In genomic region chr20:20763652-20764051, GRCh38 we compare ENCODE assay signal across 24 cellular contexts. TPM values are rescaled to one million over a fixed set of nuclear protein-coding genes. Genes with fewer than 3 reads are reported as not detected.
A peak's percentile ranks its signal among the peaks of the same experiment; 100 is the strongest.
DNase-seq lines count a peak whose midpoint lies in the region; ATAC-seq, FAIRE-seq and TF ChIP-seq lines count a peak whose summit lies in the region.
"Had no signal": no experiment of that assay in that cellular context is flagged by ENCODE, and none has a peak within 500 bp of the region (broad histone marks: within the 10 kb centered on the region; RNA-seq: fewer than 3 reads in every experiment).

No MANE protein-coding gene starts in this region.

- no peak overlapping the region for H3K27ac ChIP-seq in HepG2 (ENCODE audit: extremely low read length, insufficient read depth, low read length)
- no peak overlapping the region for H3K27ac ChIP-seq in right lobe of liver
- H3K27ac ChIP-seq: A549; BLaER1 treated with 17β-estradiol and CSF1 and Interleukin-3, amounts not matched to agents 10 nM and 100 nM had no signal

- H3K9me3 ChIP-seq in HepG2 (ENCODE audit: low read length) = no peaks in the 10 kb centered on the region
- H3K9me3 ChIP-seq in right lobe of liver = no peaks in the 10 kb centered on the region
- no peaks in the 10 kb centered on the region for H3K9me3 ChIP-seq in adipocyte (ENCODE audit: control insufficient read depth, low read length)
- H3K9me3 ChIP-seq: A549, HAP-1 had no signal

- H3K4me2 ChIP-seq in HepG2 (ENCODE audit: low read depth, low read length) = no peak overlapping the region
- H3K4me2 ChIP-seq: A549; BLaER1 treated with 17β-estradiol and CSF1 and Interleukin-3, amounts not matched to agents 10 nM and 100 nM had no signal

- H3K4me1 Mint-ChIP-seq in osteocyte (ENCODE audit: unreplicated experiment) = no peaks in the 10 kb centered on the region
- H3K4me1 Mint-ChIP-seq: CD4-positive, alpha-beta memory T cell had no signal

- H3K36me3 ChIP-seq in HepG2 (replicated peaks in 1 of 2; ENCODE audit: control insufficient read depth in 1 of 2, insufficient read depth in 2 of 2, low read length in 2 of 2) (no peaks in the 10 kb centered on the region), right lobe of liver (no peaks in the 10 kb centered on the region), adipocyte (ENCODE audit: control insufficient read depth, insufficient read depth, low read length, severe bottlenecking) (no peaks in the 10 kb centered on the region)
- H3K36me3 ChIP-seq: BE2C; BLaER1 treated with 17β-estradiol and CSF1 and Interleukin-3, amounts not matched to agents 10 nM and 100 nM; HAP-1 had no signal

- TF ChIP-seq EP300 in HepG2 (IDR thresholded peaks at IDR 0.05; ENCODE audit: low read depth in 2 of 2, low read length in 2 of 2) (no peak), HepG2 (CRISPR knock-in tag; IDR thresholded peaks at IDR 0.05; ENCODE audit: borderline replicate concordance) (no peak)

- ATAC-seq in HepG2 (no peak), right lobe of liver (no peak), GM19351 (IDR thresholded peaks at IDR 0.05; ENCODE audit: unreplicated experiment) (no peak)
- ATAC-seq: A549 had no signal

- POLR2A ChIA-PET in HepG2 (lab: Yijun Ruan, JAX) = no interaction called here

- H3K27ac Mint-ChIP-seq in osteocyte (ENCODE audit: unreplicated experiment) = no peak overlapping the region
- H3K27ac Mint-ChIP-seq: CD4-positive, alpha-beta memory T cell; HFFc6 had no signal

- no peaks in the 10 kb centered on the region for H3K79me2 ChIP-seq in HepG2 (ENCODE audit: insufficient read depth, low read length)

- CTCF ChIA-PET in HepG2 (lab: Yijun Ruan, JAX; ENCODE audit: low intra/inter-chr PET ratio, low total read pairs) = no interaction called here

- TF ChIP-seq RAD21 in HepG2 (CRISPR knock-in tag; IDR thresholded peaks at IDR 0.05) = no peak

- 17% methylated on average over 5 of the region's 5 CpGs for WGBS in HepG2 (ENCODE audit: low lambda C conversion rate)
- 60% methylated on average over 5 of the region's 5 CpGs for WGBS in right lobe of liver (ENCODE audit: insufficient coverage, low coverage, low lambda C conversion rate, missing lambda C conversion rate)

- H3K27me3 ChIP-seq in HepG2 (ENCODE audit: control insufficient read depth in 1 of 2, insufficient read depth in 2 of 2, low read length in 2 of 2) (no peaks in the 10 kb centered on the region), right lobe of liver (no peaks in the 10 kb centered on the region), adipocyte (replicated peaks; ENCODE audit: control insufficient read depth, insufficient read depth, low read length) (no peaks in the 10 kb centered on the region)
- H3K27me3 ChIP-seq: BLaER1 treated with 17β-estradiol and CSF1 and Interleukin-3, amounts not matched to agents 10 nM and 100 nM had no signal

- H3K4me3 Mint-ChIP-seq in osteocyte (ENCODE audit: unreplicated experiment) = no peak overlapping the region
- H3K4me3 Mint-ChIP-seq: CD4-positive, alpha-beta memory T cell; HFFc6 had no signal

- no peaks in the 10 kb centered on the region for H4K20me1 ChIP-seq in HepG2 (ENCODE audit: insufficient read depth, low read length)
- H4K20me1 ChIP-seq: BLaER1 treated with 17β-estradiol and CSF1 and Interleukin-3, amounts not matched to agents 10 nM and 100 nM had no signal

- no peak overlapping the region for H3K9ac ChIP-seq in HepG2 (ENCODE audit: insufficient read depth, low read depth, low read length)
- H3K9ac ChIP-seq in adipocyte (ENCODE audit: low read length) = no peak overlapping the region
- H3K9ac ChIP-seq: BLaER1 treated with 17β-estradiol and CSF1 and Interleukin-3, amounts not matched to agents 10 nM and 100 nM had no signal

- BruUV-seq in HepG2 (replicated peaks; lab: Mats Ljungman, UMichigan) = no TSS peak

- no peaks in the 10 kb centered on the region for H3K36me3 Mint-ChIP-seq in osteocyte (ENCODE audit: unreplicated experiment)
- H3K36me3 Mint-ChIP-seq: CD4-positive, alpha-beta memory T cell had no signal

- TF ChIP-seq POLR2A in HepG2 (IDR thresholded peaks at IDR 0.05; ENCODE audit: insufficient read depth in 1 of 2, low read depth in 2 of 2, low read length in 2 of 2) (no peak), right lobe of liver (IDR thresholded peaks at IDR 0.05) (no peak)

- in situ Hi-C loops in HepG2 (cut with HindIII; ENCODE audit: extremely low pct_ligation_motif_present, low pct_unique_long_range_greater_than_20kb) = no loop called here

- intact Hi-C loops in HepG2 (cut with micrococcal nuclease; ENCODE audit: unreplicated experiment) (no loop called here), right lobe of liver (cut with DNase I) (no loop called here)

- no peak for FAIRE-seq in HepG2 (lab: Jason Lieb, UNC)
- FAIRE-seq: A549, G401.6, GM12892, GM19239, H54 had no signal

- H2AFZ ChIP-seq in HepG2 (ENCODE audit: low read length) = no peak overlapping the region

- no peaks in the 10 kb centered on the region for H3K9me3 Mint-ChIP-seq in osteocyte (ENCODE audit: unreplicated experiment)

- DNase-seq in HepG2 (ENCODE audit: low spot score) (no peak), right lobe of liver (no peak), adipocyte (ENCODE audit: low read depth) (peak; percentile 3), osteocyte (ENCODE audit: extremely low spot score, unreplicated experiment) (peak; percentile 2), ecto neural progenitor cell (ENCODE audit: low spot score) (no peak), middle frontal gyrus (ENCODE audit: extremely low spot score, low spot score) (no peak)
- DNase-seq: 8988T; ACHN; AML-193; BE2C; Calu3; CD4-positive, alpha-beta memory T cell; COR-L47; DND-41; GOT3; HFFc6 had no signal

- TF ChIP-seq CTCF in HepG2 (CRISPR knock-in tag; IDR thresholded peaks at IDR 0.05) (no peak), right lobe of liver (IDR thresholded peaks at IDR 0.05) (no peak), osteocyte (IDR thresholded peaks at IDR 0.05) (no peak)

- no peak overlapping the region for H3K4me3 ChIP-seq in HepG2 (replicated peaks in 1 of 3; ENCODE audit: insufficient read depth in 1 of 3, low read depth in 2 of 3, low read length in 3 of 3)
- no peak overlapping the region for H3K4me3 ChIP-seq in right lobe of liver
- H3K4me3 ChIP-seq in adipocyte (ENCODE audit: low read length) = no peak overlapping the region
- H3K4me3 ChIP-seq: A549; BLaER1 treated with 17β-estradiol and CSF1 and Interleukin-3, amounts not matched to agents 10 nM and 100 nM; HAP-1 had no signal

- peaks cover 14% of the 10 kb centered on the region for H3K4me1 ChIP-seq in HepG2 (ENCODE audit: insufficient read depth, low read length)
- H3K4me1 ChIP-seq in right lobe of liver = peaks cover 0 to 33% (median 13%) of the 10 kb centered on the region in 4 donors
- H3K4me1 ChIP-seq in adipocyte (ENCODE audit: control insufficient read depth, insufficient read depth, low read length) = peaks cover 21% of the 10 kb centered on the region
- H3K4me1 ChIP-seq: A549; BE2C; BLaER1 treated with 17β-estradiol and CSF1 and Interleukin-3, amounts not matched to agents 10 nM and 100 nM; HAP-1 had no signal

- peaks cover 7% of the 10 kb centered on the region for H3K27me3 Mint-ChIP-seq in osteocyte (ENCODE audit: unreplicated experiment)

TF ChIP-seq in HepG2, 621 proteins besides CTCF, POLR2A, EP300 and RAD21:
- TF ChIP-seq BHLHE40 (IDR thresholded peaks at IDR 0.05; ENCODE audit: low read length) = no peak
- no peak for TF ChIP-seq ZBTB44 (CRISPR knock-in tag; IDR thresholded peaks at IDR 0.05)
- TF ChIP-seq TGIF2 (CRISPR knock-in tag; IDR thresholded peaks at IDR 0.05) = no peak
- peak; percentile 67 for TF ChIP-seq TEAD3 (CRISPR knock-in tag; optimal IDR thresholded peaks at IDR 0.05; ENCODE audit: borderline replicate concordance)
- 0 out of 2 replicates have a peak, but pooled peaks have one; percentile 22 for TF ChIP-seq CEBPB (IDR thresholded peaks at IDR 0.05; ENCODE audit: borderline replicate concordance, low read depth, low read length)
- peak; percentile 31; the same call in 1 of the 2 replicates for TF ChIP-seq ZNF12 (CRISPR knock-in tag; IDR thresholded peaks at IDR 0.05)
- TF ChIP-seq PITX1 (CRISPR knock-in tag; IDR thresholded peaks at IDR 0.05) = no peak

RNA-seq across cellular contexts. Expression of gene RALGAPA2, which starts 51.2 kb away (rescaled TPM):
- total RNA-seq in HepG2 (2016; rRNA removed; fragmentation: Illumina TruSeq; extraction: Trizol) = 17.7 and 18.3 TPM in 2 replicates
- total RNA-seq in HepG2 (2016; cell fraction: cytosol; rRNA removed; fragmentation: Illumina TruSeq; extraction: Trizol; ENCODE audit: low read depth) = 3.1 and 4.5 TPM in 2 replicates
- 16.3 and 18.8 TPM in 2 replicates for total RNA-seq in HepG2 (2016; cell fraction: insoluble cytoplasmic fraction; rRNA removed; fragmentation: Illumina TruSeq; extraction: Trizol)
- 6.5 and 7.8 TPM in 2 replicates for total RNA-seq in HepG2 (2016; cell fraction: membrane; rRNA removed; fragmentation: Illumina TruSeq; extraction: Trizol)
- 29.6 and 31.7 TPM in 2 replicates for total RNA-seq in HepG2 (2016; cell fraction: nucleus; rRNA removed; fragmentation: Illumina TruSeq; extraction: Trizol)
- 13.8 and 15.7 TPM in 2 replicates for polyA plus RNA-seq in HepG2 (2011; rRNA removed)
- 8.0 and 13.3 TPM in 2 replicates for polyA plus RNA-seq in HepG2 (2011; cell fraction: cytosol; rRNA removed)
- polyA plus RNA-seq in HepG2 (2011; cell fraction: nucleus; rRNA removed) = 38.4 and 38.5 TPM in 2 replicates
- 18.4 and 27.5 TPM in 2 replicates for polyA plus RNA-seq in HepG2 (2012)
- polyA plus RNA-seq in HepG2 (2016; cell fraction: cytosol; fragmentation: Illumina TruSeq; extraction: Trizol; ENCODE audit: low read depth) = 0.49 and 0.67 TPM in 2 replicates
- 8.9 and 11.7 TPM in 2 replicates for polyA plus RNA-seq in HepG2 (2016; cell fraction: insoluble cytoplasmic fraction; fragmentation: Illumina TruSeq; extraction: Trizol; ENCODE audit: low read depth)
- polyA plus RNA-seq in HepG2 (2016; cell fraction: membrane; fragmentation: Illumina TruSeq; extraction: Trizol; ENCODE audit: low read depth) = 1.2 and 1.7 TPM in 2 replicates
- 17.2 and 18.1 TPM in 2 replicates for polyA plus RNA-seq in HepG2 (2016; cell fraction: nucleus; fragmentation: Illumina TruSeq; extraction: Trizol; ENCODE audit: insufficient read depth, low read depth)
- 7.3 and 40.9 TPM in 2 replicates for polyA minus RNA-seq in HepG2 (2011; rRNA and poly(A)+ RNA removed; ENCODE audit: low replicate concordance)
- polyA minus RNA-seq in HepG2 (2011; cell fraction: cytosol; rRNA and poly(A)+ RNA removed) = 20.8 and 29.0 TPM in 2 replicates
- polyA minus RNA-seq in HepG2 (2011; cell fraction: nucleus; rRNA and poly(A)+ RNA removed) = 158 and 172 TPM in 2 replicates
- total RNA-seq in right lobe of liver = 10 to 100 TPM; 38.3 to 76.7 (median 62.7) TPM
- 15.2 and 19.1 TPM in 2 replicates for total RNA-seq in osteocyte

Comparison
In these comparisons a context has a peak if more than half of its experiments do, and no peak if none do; other contexts are left out.
1. DNase-seq: peak in adipocyte (single experiment) and osteocyte (single experiment); none in HepG2 (single experiment), right lobe of liver (0 of 3), ecto neural progenitor cell (single experiment) and middle frontal gyrus (single experiment).